Comparison of ENCODE assay signal across 1 cellular context in the genomic region with DNA sequence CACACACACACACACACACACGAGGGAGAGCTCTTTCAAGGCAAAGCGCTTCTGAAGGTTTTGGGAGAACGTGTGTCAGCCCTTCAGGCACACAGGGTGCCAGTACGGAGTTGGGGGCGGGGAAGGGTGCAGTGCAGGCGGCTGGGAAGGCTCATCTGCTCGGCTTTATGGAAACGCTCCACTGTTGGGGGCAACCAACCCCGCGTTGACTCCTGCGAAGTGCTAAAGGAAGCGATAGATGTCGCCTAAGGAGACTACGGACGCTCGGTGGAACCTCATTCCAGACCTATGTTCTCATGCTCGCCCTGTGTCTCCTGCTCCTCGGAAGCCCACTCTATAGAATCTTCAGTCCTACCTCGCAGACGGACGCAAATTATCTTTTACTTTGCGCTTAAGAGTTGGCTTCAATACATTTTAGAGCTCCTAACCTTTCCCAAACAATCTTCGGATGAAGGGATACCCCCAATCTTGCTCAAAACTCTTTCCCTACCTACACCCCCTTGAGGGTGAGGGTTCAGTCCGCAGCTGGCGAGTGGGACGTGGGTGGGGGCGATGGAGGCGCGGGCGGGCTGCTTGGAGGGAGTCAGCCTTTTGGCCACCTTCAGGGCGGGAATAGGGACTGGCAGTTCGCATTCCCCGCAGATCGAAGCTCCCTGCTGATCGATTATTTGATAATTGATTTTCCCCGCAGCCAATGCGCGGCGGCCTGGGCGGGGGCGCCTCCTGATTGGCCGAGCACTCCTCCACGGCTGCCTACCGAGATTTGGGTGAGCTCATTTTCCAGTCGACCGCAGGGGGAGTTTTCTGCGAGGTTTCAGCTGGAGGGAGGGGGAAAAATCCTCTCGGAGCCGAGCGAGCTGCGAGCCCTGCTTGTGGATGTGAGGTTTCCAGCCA.
TF ChIP-seq lines count a peak whose summit lies in the region.

No MANE protein-coding gene starts in this region.

TF ChIP-seq in HepG2, 621 proteins besides CTCF, POLR2A, EP300 and RAD21 (continued from another document and continues in another):
- TF ChIP-seq, protein P1, sequence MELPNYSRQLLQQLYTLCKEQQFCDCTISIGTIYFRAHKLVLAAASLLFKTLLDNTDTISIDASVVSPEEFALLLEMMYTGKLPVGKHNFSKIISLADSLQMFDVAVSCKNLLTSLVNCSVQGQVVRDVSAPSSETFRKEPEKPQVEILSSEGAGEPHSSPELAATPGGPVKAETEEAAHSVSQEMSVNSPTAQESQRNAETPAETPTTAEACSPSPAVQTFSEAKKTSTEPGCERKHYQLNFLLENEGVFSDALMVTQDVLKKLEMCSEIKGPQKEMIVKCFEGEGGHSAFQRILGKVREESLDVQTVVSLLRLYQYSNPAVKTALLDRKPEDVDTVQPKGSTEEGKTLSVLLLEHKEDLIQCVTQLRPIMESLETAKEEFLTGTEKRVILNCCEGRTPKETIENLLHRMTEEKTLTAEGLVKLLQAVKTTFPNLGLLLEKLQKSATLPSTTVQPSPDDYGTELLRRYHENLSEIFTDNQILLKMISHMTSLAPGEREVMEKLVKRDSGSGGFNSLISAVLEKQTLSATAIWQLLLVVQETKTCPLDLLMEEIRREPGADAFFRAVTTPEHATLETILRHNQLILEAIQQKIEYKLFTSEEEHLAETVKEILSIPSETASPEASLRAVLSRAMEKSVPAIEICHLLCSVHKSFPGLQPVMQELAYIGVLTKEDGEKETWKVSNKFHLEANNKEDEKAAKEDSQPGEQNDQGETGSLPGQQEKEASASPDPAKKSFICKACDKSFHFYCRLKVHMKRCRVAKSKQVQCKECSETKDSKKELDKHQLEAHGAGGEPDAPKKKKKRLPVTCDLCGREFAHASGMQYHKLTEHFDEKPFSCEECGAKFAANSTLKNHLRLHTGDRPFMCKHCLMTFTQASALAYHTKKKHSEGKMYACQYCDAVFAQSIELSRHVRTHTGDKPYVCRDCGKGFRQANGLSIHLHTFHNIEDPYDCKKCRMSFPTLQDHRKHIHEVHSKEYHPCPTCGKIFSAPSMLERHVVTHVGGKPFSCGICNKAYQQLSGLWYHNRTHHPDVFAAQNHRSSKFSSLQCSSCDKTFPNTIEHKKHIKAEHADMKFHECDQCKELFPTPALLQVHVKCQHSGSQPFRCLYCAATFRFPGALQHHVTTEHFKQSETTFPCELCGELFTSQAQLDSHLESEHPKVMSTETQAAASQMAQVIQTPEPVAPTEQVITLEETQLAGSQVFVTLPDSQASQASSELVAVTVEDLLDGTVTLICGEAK (IDR thresholded peaks at IDR 0.05), result no peak
- TF ChIP-seq, protein P1 (CRISPR knock-in tag; IDR thresholded peaks at IDR 0.05), result 0 out of 2 replicates have a peak, but pooled peaks have one; percentile 11
- no peak for TF ChIP-seq SRY (CRISPR knock-in tag; IDR thresholded peaks at IDR 0.05)
- TF ChIP-seq MAFK (conservative IDR thresholded peaks at IDR 0.05 in 1 of 2, IDR thresholded peaks at IDR 0.05 in 1 of 2; ENCODE audit: low read length in 2 of 2), result no peak
- TF ChIP-seq, protein P2, sequence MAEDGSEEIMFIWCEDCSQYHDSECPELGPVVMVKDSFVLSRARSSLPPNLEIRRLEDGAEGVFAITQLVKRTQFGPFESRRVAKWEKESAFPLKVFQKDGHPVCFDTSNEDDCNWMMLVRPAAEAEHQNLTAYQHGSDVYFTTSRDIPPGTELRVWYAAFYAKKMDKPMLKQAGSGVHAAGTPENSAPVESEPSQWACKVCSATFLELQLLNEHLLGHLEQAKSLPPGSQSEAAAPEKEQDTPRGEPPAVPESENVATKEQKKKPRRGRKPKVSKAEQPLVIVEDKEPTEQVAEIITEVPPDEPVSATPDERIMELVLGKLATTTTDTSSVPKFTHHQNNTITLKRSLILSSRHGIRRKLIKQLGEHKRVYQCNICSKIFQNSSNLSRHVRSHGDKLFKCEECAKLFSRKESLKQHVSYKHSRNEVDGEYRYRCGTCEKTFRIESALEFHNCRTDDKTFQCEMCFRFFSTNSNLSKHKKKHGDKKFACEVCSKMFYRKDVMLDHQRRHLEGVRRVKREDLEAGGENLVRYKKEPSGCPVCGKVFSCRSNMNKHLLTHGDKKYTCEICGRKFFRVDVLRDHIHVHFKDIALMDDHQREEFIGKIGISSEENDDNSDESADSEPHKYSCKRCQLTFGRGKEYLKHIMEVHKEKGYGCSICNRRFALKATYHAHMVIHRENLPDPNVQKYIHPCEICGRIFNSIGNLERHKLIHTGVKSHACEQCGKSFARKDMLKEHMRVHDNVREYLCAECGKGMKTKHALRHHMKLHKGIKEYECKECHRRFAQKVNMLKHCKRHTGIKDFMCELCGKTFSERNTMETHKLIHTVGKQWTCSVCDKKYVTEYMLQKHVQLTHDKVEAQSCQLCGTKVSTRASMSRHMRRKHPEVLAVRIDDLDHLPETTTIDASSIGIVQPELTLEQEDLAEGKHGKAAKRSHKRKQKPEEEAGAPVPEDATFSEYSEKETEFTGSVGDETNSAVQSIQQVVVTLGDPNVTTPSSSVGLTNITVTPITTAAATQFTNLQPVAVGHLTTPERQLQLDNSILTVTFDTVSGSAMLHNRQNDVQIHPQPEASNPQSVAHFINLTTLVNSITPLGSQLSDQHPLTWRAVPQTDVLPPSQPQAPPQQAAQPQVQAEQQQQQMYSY (CRISPR knock-in tag; IDR thresholded peaks at IDR 0.05), result no peak
- TF ChIP-seq, protein P3, sequence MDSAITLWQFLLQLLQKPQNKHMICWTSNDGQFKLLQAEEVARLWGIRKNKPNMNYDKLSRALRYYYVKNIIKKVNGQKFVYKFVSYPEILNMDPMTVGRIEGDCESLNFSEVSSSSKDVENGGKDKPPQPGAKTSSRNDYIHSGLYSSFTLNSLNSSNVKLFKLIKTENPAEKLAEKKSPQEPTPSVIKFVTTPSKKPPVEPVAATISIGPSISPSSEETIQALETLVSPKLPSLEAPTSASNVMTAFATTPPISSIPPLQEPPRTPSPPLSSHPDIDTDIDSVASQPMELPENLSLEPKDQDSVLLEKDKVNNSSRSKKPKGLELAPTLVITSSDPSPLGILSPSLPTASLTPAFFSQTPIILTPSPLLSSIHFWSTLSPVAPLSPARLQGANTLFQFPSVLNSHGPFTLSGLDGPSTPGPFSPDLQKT (CRISPR knock-in tag; IDR thresholded peaks at IDR 0.05; ENCODE audit: borderline replicate concordance), result no peak
- no peak for TF ChIP-seq CREM (IDR thresholded peaks at IDR 0.05)
- TF ChIP-seq CREM (CRISPR knock-in tag; IDR thresholded peaks at IDR 0.05), result no peak
- no peak for TF ChIP-seq ZNF256 (CRISPR knock-in tag; conservative IDR thresholded peaks at IDR 0.05)
- TF ChIP-seq, protein P4, sequence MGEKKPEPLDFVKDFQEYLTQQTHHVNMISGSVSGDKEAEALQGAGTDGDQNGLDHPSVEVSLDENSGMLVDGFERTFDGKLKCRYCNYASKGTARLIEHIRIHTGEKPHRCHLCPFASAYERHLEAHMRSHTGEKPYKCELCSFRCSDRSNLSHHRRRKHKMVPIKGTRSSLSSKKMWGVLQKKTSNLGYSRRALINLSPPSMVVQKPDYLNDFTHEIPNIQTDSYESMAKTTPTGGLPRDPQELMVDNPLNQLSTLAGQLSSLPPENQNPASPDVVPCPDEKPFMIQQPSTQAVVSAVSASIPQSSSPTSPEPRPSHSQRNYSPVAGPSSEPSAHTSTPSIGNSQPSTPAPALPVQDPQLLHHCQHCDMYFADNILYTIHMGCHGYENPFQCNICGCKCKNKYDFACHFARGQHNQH (CRISPR knock-in tag; IDR thresholded peaks at IDR 0.05), result no peak
- TF ChIP-seq TAF1 (CRISPR knock-in tag; IDR thresholded peaks at IDR 0.05), result peak; percentile 50; the same call in 1 of the 2 replicates
- TF ChIP-seq, protein P5, sequence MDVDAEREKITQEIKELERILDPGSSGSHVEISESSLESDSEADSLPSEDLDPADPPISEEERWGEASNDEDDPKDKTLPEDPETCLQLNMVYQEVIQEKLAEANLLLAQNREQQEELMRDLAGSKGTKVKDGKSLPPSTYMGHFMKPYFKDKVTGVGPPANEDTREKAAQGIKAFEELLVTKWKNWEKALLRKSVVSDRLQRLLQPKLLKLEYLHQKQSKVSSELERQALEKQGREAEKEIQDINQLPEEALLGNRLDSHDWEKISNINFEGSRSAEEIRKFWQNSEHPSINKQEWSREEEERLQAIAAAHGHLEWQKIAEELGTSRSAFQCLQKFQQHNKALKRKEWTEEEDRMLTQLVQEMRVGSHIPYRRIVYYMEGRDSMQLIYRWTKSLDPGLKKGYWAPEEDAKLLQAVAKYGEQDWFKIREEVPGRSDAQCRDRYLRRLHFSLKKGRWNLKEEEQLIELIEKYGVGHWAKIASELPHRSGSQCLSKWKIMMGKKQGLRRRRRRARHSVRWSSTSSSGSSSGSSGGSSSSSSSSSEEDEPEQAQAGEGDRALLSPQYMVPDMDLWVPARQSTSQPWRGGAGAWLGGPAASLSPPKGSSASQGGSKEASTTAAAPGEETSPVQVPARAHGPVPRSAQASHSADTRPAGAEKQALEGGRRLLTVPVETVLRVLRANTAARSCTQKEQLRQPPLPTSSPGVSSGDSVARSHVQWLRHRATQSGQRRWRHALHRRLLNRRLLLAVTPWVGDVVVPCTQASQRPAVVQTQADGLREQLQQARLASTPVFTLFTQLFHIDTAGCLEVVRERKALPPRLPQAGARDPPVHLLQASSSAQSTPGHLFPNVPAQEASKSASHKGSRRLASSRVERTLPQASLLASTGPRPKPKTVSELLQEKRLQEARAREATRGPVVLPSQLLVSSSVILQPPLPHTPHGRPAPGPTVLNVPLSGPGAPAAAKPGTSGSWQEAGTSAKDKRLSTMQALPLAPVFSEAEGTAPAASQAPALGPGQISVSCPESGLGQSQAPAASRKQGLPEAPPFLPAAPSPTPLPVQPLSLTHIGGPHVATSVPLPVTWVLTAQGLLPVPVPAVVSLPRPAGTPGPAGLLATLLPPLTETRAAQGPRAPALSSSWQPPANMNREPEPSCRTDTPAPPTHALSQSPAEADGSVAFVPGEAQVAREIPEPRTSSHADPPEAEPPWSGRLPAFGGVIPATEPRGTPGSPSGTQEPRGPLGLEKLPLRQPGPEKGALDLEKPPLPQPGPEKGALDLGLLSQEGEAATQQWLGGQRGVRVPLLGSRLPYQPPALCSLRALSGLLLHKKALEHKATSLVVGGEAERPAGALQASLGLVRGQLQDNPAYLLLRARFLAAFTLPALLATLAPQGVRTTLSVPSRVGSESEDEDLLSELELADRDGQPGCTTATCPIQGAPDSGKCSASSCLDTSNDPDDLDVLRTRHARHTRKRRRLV (CRISPR knock-in tag; IDR thresholded peaks at IDR 0.05), result peak; percentile 31; the same call in 1 of the 2 replicates
- no peak for TF ChIP-seq KDM6A (CRISPR knock-in tag; IDR thresholded peaks at IDR 0.05; ENCODE audit: low read depth)
- TF ChIP-seq ATRX (CRISPR knock-in tag; IDR thresholded peaks at IDR 0.05; ENCODE audit: borderline replicate concordance), result no peak
- no peak; the same call in 1 of the 2 replicates for TF ChIP-seq IRF2 (CRISPR knock-in tag; IDR thresholded peaks at IDR 0.05)
- TF ChIP-seq, protein P6, sequence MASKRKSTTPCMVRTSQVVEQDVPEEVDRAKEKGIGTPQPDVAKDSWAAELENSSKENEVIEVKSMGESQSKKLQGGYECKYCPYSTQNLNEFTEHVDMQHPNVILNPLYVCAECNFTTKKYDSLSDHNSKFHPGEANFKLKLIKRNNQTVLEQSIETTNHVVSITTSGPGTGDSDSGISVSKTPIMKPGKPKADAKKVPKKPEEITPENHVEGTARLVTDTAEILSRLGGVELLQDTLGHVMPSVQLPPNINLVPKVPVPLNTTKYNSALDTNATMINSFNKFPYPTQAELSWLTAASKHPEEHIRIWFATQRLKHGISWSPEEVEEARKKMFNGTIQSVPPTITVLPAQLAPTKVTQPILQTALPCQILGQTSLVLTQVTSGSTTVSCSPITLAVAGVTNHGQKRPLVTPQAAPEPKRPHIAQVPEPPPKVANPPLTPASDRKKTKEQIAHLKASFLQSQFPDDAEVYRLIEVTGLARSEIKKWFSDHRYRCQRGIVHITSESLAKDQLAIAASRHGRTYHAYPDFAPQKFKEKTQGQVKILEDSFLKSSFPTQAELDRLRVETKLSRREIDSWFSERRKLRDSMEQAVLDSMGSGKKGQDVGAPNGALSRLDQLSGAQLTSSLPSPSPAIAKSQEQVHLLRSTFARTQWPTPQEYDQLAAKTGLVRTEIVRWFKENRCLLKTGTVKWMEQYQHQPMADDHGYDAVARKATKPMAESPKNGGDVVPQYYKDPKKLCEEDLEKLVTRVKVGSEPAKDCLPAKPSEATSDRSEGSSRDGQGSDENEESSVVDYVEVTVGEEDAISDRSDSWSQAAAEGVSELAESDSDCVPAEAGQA (IDR thresholded peaks at IDR 0.05; ENCODE audit: low read depth), result no peak
- TF ChIP-seq, protein P6 (CRISPR knock-in tag; IDR thresholded peaks at IDR 0.05; ENCODE audit: borderline replicate concordance), result no peak
- no peak for TF ChIP-seq ZBTB42 (CRISPR knock-in tag; IDR thresholded peaks at IDR 0.05)
